Comparison of ENCODE assay signal across 8 cellular contexts in genomic region chr1:178501705-178502329, GRCh38. TPM values are rescaled to one million over a fixed set of nuclear protein-coding genes. Genes with fewer than 3 reads are reported as not detected.
DNase-seq lines count a peak whose midpoint lies in the region; ATAC-seq and TF ChIP-seq lines count a peak whose summit lies in the region.

No MANE protein-coding gene starts in this region.

- H3K27ac ChIP-seq in right lobe of liver: no peak overlapping the region

- TF ChIP-seq CTCF in GM12875 (IDR thresholded peaks at IDR 0.05; ENCODE audit: borderline replicate concordance, insufficient read depth, low read depth, low read length) (peak; percentile 93), choroid plexus epithelial cell (conservative IDR thresholded peaks at IDR 0.05; ENCODE audit: low read depth, low read length) (peak; percentile 98), right lobe of liver (IDR thresholded peaks at IDR 0.05) (peak; percentile 63 to 93 (median 85))

- no peaks in the 10 kb centered on the region for H3K27me3 ChIP-seq in right lobe of liver

- intact Hi-C loops in right lobe of liver (cut with DNase I): no loop called here

- ATAC-seq in HG02763 (IDR thresholded peaks at IDR 0.05; ENCODE audit: unreplicated experiment) (peak; percentile 67), right lobe of liver (peak; percentile 81 to 94 (median 89))

- H3K9me3 ChIP-seq in right lobe of liver: no peaks in the 10 kb centered on the region

- no CpG with 5 or more reads among the region's 5 CpGs for WGBS in right lobe of liver (ENCODE audit: insufficient coverage, low coverage, low lambda C conversion rate, missing lambda C conversion rate)

- TF ChIP-seq POLR2A in right lobe of liver (IDR thresholded peaks at IDR 0.05): no peak

- H3K4me3 ChIP-seq in GM12875 (ENCODE audit: low read depth, low read length) (no peak overlapping the region), choroid plexus epithelial cell (ENCODE audit: low read depth, low read length) (no peak overlapping the region), right lobe of liver (no peak overlapping the region)

- H3K36me3 ChIP-seq in right lobe of liver: no peaks in the 10 kb centered on the region

- DNase-seq in 8988T: peak; percentile 72
- DNase-seq in NCI-H146 (lab: John Stamatoyannopoulos, UW): peak; percentile 71
- DNase-seq in T1000 (lab: John Stamatoyannopoulos, UW): peak; percentile 42
- peak; percentile 76 for DNase-seq in choroid plexus epithelial cell (ENCODE audit: low read depth)
- DNase-seq in right lobe of liver: peak; percentile 68 to 79 (median 77)
- DNase-seq in stimulated activated CD8-positive, alpha-beta memory T cell treated with anti-CD3 and anti-CD28 coated beads, Interleukin-12 subunit alpha, Interleukin-12 subunit beta, amount 100 ng/mL, for 24 hours (ENCODE audit: extremely low read depth): peak; percentile 12

- no peaks in the 10 kb centered on the region for H3K4me1 ChIP-seq in right lobe of liver

RNA-seq across cellular contexts. Expression of gene CLEC20A, which starts 5.1 kb away (rescaled TPM):
- total RNA-seq in right lobe of liver: not detected

RNA-seq across cellular contexts. Expression of gene TEX35, which starts 11.1 kb away (rescaled TPM):
- not detected for total RNA-seq in right lobe of liver

Comparison
In these comparisons a context has a peak if more than half of its experiments do, and no peak if none do; other contexts are left out.
1. DNase-seq: peak in every context shown above with its lines; median percentile 77 in right lobe of liver; 76 in choroid plexus epithelial cell; 72 in 8988T; 71 in NCI-H146; 42 in T1000; 12 in stimulated activated CD8-positive, alpha-beta memory T cell treated with anti-CD3 and anti-CD28 coated beads, Interleukin-12 subunit alpha, Interleukin-12 subunit beta, amount 100 ng/mL, for 24 hours.